Comparison of ENCODE assay signal across 13 cellular contexts in genomic region chr22:41410311-41410751, GRCh38. TPM values are rescaled to one million over a fixed set of nuclear protein-coding genes. Genes with fewer than 3 reads are reported as not detected.
A peak's percentile ranks its signal among the peaks of the same experiment; 100 is the strongest.
DNase-seq lines count a peak whose midpoint lies in the region; ATAC-seq, FAIRE-seq and TF ChIP-seq lines count a peak whose summit lies in the region.
"Had no signal": no experiment of that assay in that cellular context is flagged by ENCODE, and none has a peak within 500 bp of the region (broad histone marks: within the 10 kb centered on the region; RNA-seq: fewer than 3 reads in every experiment).

No MANE protein-coding gene starts in this region.

- in situ Hi-C loops in HepG2 (cut with HindIII; ENCODE audit: extremely low pct_ligation_motif_present, low pct_unique_long_range_greater_than_20kb) = no loop called here

- H3K4me1 ChIP-seq in HEK293 (ENCODE audit: control insufficient read depth, insufficient read depth, low read length) = peaks cover 6% of the 10 kb centered on the region; the same call in 1 of the 2 replicates
- peaks cover 14 to 47% of the 10 kb centered on the region in 2 donors for H3K4me1 ChIP-seq in ascending aorta
- H3K4me1 ChIP-seq in HepG2 (ENCODE audit: insufficient read depth, low read length) = peaks cover 55% of the 10 kb centered on the region
- peaks cover 57% of the 10 kb centered on the region for H3K4me1 ChIP-seq in stomach smooth muscle (ENCODE audit: control insufficient read depth, insufficient read depth, low read length)
- H3K4me1 ChIP-seq in PC-9 (replicated peaks; ENCODE audit: insufficient read depth) = peaks cover 22% of the 10 kb centered on the region

- POLR2A ChIA-PET in HEK293 (lab: Yijun Ruan, JAX) (interaction anchor here (0.6 to 1.5 kb wide), 4 partner anchors 10 to 179 kb away, joined by 3 to 6 read pairs (median 4); partner anchors contain the start of gene PMM1), HepG2 (lab: Yijun Ruan, JAX) (interaction anchor here (1.5 to 2.2 kb wide), 2 partner anchors 29 to 38 kb away, joined by 5 to 12 read pairs; partner anchors contain the start of gene TEF), PC-9 (lab: Charles Lee; ENCODE audit: unreplicated experiment) (no interaction called here)

- WGBS in HepG2 (ENCODE audit: low lambda C conversion rate) = 7% methylated on average over 3 of the region's 7 CpGs

- no peaks in the 10 kb centered on the region for H3K9me3 ChIP-seq in HEK293 (ENCODE audit: control insufficient read depth, insufficient read depth, low read depth, low read length)
- H3K9me3 ChIP-seq in ascending aorta = no peaks in the 10 kb centered on the region
- no peaks in the 10 kb centered on the region for H3K9me3 ChIP-seq in HepG2 (ENCODE audit: low read length)
- no peaks in the 10 kb centered on the region for H3K9me3 ChIP-seq in stomach smooth muscle (ENCODE audit: control insufficient read depth in 2 of 2, low read length in 2 of 2)
- H3K9me3 ChIP-seq in PC-9 (ENCODE audit: insufficient read depth, low read depth) = no peaks in the 10 kb centered on the region

- no peak overlapping the region for H3K9ac ChIP-seq in HepG2 (ENCODE audit: insufficient read depth, low read depth, low read length)
- H3K9ac ChIP-seq in stomach smooth muscle (ENCODE audit: low read length in 2 of 2) = peak overlapping the region; percentile 8 to 51

- H3K4me2 ChIP-seq in HepG2 (ENCODE audit: low read depth, low read length) = no peak overlapping the region; the same call in 1 of the 2 replicates
- H3K4me2 ChIP-seq in PC-9 = no peak overlapping the region

- CTCF ChIA-PET in HEK293 (lab: Yijun Ruan, JAX) (interaction anchor here (1.0 to 3.2 kb wide), 3 partner anchors 70 to 116 kb away, joined by 4 to 23 read pairs (median 7); no protein-coding TSS in a partner anchor), HepG2 (lab: Yijun Ruan, JAX; ENCODE audit: low intra/inter-chr PET ratio, low total read pairs) (no interaction called here), PC-9 (lab: Charles Lee) (interaction anchor here (0.6 to 0.8 kb wide), 2 partner anchors 107 to 639 kb away, joined by 3 to 7 read pairs; no protein-coding TSS in a partner anchor)

- FAIRE-seq in HepG2 (lab: Jason Lieb, UNC) = no peak
- FAIRE-seq: GM12878 had no signal

- TF ChIP-seq RAD21 in HepG2 (CRISPR knock-in tag; IDR thresholded peaks at IDR 0.05) = no peak

- no peak overlapping the region for H3K4me3 ChIP-seq in HEK293 (ENCODE audit: low read depth, low read length)
- no peak overlapping the region for H3K4me3 ChIP-seq in ascending aorta
- no peak overlapping the region for H3K4me3 ChIP-seq in HepG2 (replicated peaks in 1 of 3; ENCODE audit: insufficient read depth in 1 of 3, low read depth in 2 of 3, low read length in 3 of 3)
- no peak overlapping the region for H3K4me3 ChIP-seq in stomach smooth muscle (ENCODE audit: low read length in 2 of 2)
- H3K4me3 ChIP-seq in PC-9 = no peak overlapping the region
- H3K4me3 ChIP-seq: GM12878 had no signal

- H3K79me2 ChIP-seq in HepG2 (ENCODE audit: insufficient read depth, low read length) (peaks cover 10% of the 10 kb centered on the region), PC-9 (ENCODE audit: low read depth) (peaks cover 27% of the 10 kb centered on the region)

- H2AFZ ChIP-seq in HepG2 (ENCODE audit: low read length) (no peak overlapping the region), PC-9 (no peak overlapping the region)

- H3K27me3 ChIP-seq in ascending aorta = no peaks in the 10 kb centered on the region
- peaks cover 0 to 1% of the 10 kb centered on the region in 2 experiments; a peak in 2 of 5 replicates for H3K27me3 ChIP-seq in HepG2 (ENCODE audit: control insufficient read depth in 1 of 2, insufficient read depth in 2 of 2, low read length in 2 of 2)
- no peaks in the 10 kb centered on the region for H3K27me3 ChIP-seq in stomach smooth muscle (ENCODE audit: control insufficient read depth in 1 of 2, insufficient read depth in 2 of 2, low read length in 2 of 2)
- H3K27me3 ChIP-seq in PC-9 (ENCODE audit: insufficient read depth, low read depth) = no peaks in the 10 kb centered on the region

- H3F3A ChIP-seq in PC-9 (ENCODE audit: insufficient read depth, low read depth) = peaks cover 18% of the 10 kb centered on the region

- DNase-seq in ascending aorta (ENCODE audit: low spot score in 2 of 2) (peak; percentile 50 to 84), HepG2 (ENCODE audit: low spot score) (no peak), PC-9 (no peak), NCI-H226 (no peak), NCI-H774 (lab: John Stamatoyannopoulos, UW) (no peak)
- DNase-seq: NCI-H446 treated with DMSO at 0.1 percent for 48 hours; SHP77 treated with DMSO at 0.1 percent for 48 hours; stimulated activated CD4-positive, alpha-beta T cell treated with anti-CD3 and anti-CD28 coated beads, Interleukin-2, amount 100 ng/mL, for 24 hours had no signal

- no peaks in the 10 kb centered on the region for H3K9me2 ChIP-seq in PC-9 (ENCODE audit: insufficient read depth)

- no peaks in the 10 kb centered on the region for H4K20me1 ChIP-seq in HepG2 (ENCODE audit: insufficient read depth, low read length)
- no peaks in the 10 kb centered on the region for H4K20me1 ChIP-seq in PC-9 (ENCODE audit: insufficient read depth)

- TF ChIP-seq EP300 in HepG2 (IDR thresholded peaks at IDR 0.05; ENCODE audit: low read depth in 2 of 2, low read length in 2 of 2) (no peak), HepG2 (CRISPR knock-in tag; IDR thresholded peaks at IDR 0.05; ENCODE audit: borderline replicate concordance) (no peak)

- ATAC-seq in HepG2 = no peak
- no peak for ATAC-seq in GM21576 (IDR thresholded peaks at IDR 0.05; ENCODE audit: unreplicated experiment)
- ATAC-seq: activated CD4-positive, CD25-positive, alpha-beta regulatory T cell treated with anti-CD3 and anti-CD28 coated beads, Interleukin-2, amount 50 U/mL, for 24 hours; GM12878 had no signal

- H3K36me3 ChIP-seq in HEK293 (ENCODE audit: control insufficient read depth in 2 of 2, insufficient read depth in 1 of 2, low read length in 2 of 2) (peaks cover 0 to 1% of the 10 kb centered on the region in 2 experiments; a peak in 1 of 3 replicates), ascending aorta (no peaks in the 10 kb centered on the region), HepG2 (replicated peaks in 1 of 2; ENCODE audit: control insufficient read depth in 1 of 2, insufficient read depth in 2 of 2, low read length in 2 of 2) (no peaks in the 10 kb centered on the region), stomach smooth muscle (ENCODE audit: control insufficient read depth in 2 of 2, insufficient read depth in 2 of 2, low read length in 2 of 2) (no peaks in the 10 kb centered on the region), PC-9 (ENCODE audit: low read depth) (no peaks in the 10 kb centered on the region)

- TF ChIP-seq CTCF in HEK293 (tag by site-specific recombination; IDR thresholded peaks at IDR 0.05) (no peak), ascending aorta (IDR thresholded peaks at IDR 0.05) (no peak), HepG2 (CRISPR knock-in tag; IDR thresholded peaks at IDR 0.05) (no peak), PC-9 (conservative IDR thresholded peaks at IDR 0.05) (no peak)

- H3K27ac ChIP-seq in HEK293 (ENCODE audit: extremely low read depth, low read depth, low read length) = no peak overlapping the region
- peak overlapping the region; percentile 96 to 99 for H3K27ac ChIP-seq in ascending aorta
- no peak overlapping the region for H3K27ac ChIP-seq in HepG2 (ENCODE audit: extremely low read length, insufficient read depth, low read length)
- H3K27ac ChIP-seq in stomach smooth muscle (ENCODE audit: low read length) = peak overlapping the region; percentile 100
- no peak overlapping the region for H3K27ac ChIP-seq in PC-9

- no peak for TF ChIP-seq POLR2A in HepG2 (IDR thresholded peaks at IDR 0.05; ENCODE audit: insufficient read depth in 1 of 2, low read depth in 2 of 2, low read length in 2 of 2)

- intact Hi-C loops in ascending aorta (cut with DNase I) = loop anchor here (2.0 kb wide), 1 partner anchor 70 kb away; no protein-coding TSS in a partner anchor
- intact Hi-C loops in HepG2 (cut with micrococcal nuclease; ENCODE audit: unreplicated experiment) = no loop called here
- intact Hi-C loops in PC-9 (cut with micrococcal nuclease; ENCODE audit: unreplicated experiment) = no loop called here

- BruUV-seq in HepG2 (replicated peaks; lab: Mats Ljungman, UMichigan) = no TSS peak
- no TSS peak for BruUV-seq in PC-9 (replicated peaks; lab: Mats Ljungman, UMichigan)

RNA-seq across cellular contexts. Expression of gene TEF, which starts 28.6 kb away (rescaled TPM):
- 20.2 TPM for total RNA-seq in ascending aorta
- total RNA-seq in HepG2 (2016; rRNA removed; fragmentation: Illumina TruSeq; extraction: Trizol) = 7.6 and 8.2 TPM in 2 replicates
- total RNA-seq in HepG2 (2016; cell fraction: cytosol; rRNA removed; fragmentation: Illumina TruSeq; extraction: Trizol; ENCODE audit: low read depth) = 1.2 and 1.4 TPM in 2 replicates
- total RNA-seq in HepG2 (2016; cell fraction: insoluble cytoplasmic fraction; rRNA removed; fragmentation: Illumina TruSeq; extraction: Trizol) = 6.8 and 7.9 TPM in 2 replicates
- total RNA-seq in HepG2 (2016; cell fraction: membrane; rRNA removed; fragmentation: Illumina TruSeq; extraction: Trizol) = 4.4 and 4.7 TPM in 2 replicates
- 4.9 and 6.0 TPM in 2 replicates for total RNA-seq in HepG2 (2016; cell fraction: nucleus; rRNA removed; fragmentation: Illumina TruSeq; extraction: Trizol)
- polyA plus RNA-seq in HepG2 (2011; rRNA removed) = 11.2 and 13.9 TPM in 2 replicates
- polyA plus RNA-seq in HepG2 (2011; cell fraction: cytosol; rRNA removed) = 7.0 and 7.4 TPM in 2 replicates
- 11.3 and 13.2 TPM in 2 replicates for polyA plus RNA-seq in HepG2 (2011; cell fraction: nucleus; rRNA removed)
- polyA plus RNA-seq in HepG2 (2012) = 4.4 and 5.9 TPM in 2 replicates
- polyA plus RNA-seq in HepG2 (2016; cell fraction: cytosol; fragmentation: Illumina TruSeq; extraction: Trizol; ENCODE audit: low read depth) = 0.47 and 0.59 TPM in 2 replicates
- polyA plus RNA-seq in HepG2 (2016; cell fraction: insoluble cytoplasmic fraction; fragmentation: Illumina TruSeq; extraction: Trizol; ENCODE audit: low read depth) = 5.6 and 6.0 TPM in 2 replicates
- polyA plus RNA-seq in HepG2 (2016; cell fraction: membrane; fragmentation: Illumina TruSeq; extraction: Trizol; ENCODE audit: low read depth) = 2.1 and 2.3 TPM in 2 replicates
- 7.1 and 7.2 TPM in 2 replicates for polyA plus RNA-seq in HepG2 (2016; cell fraction: nucleus; fragmentation: Illumina TruSeq; extraction: Trizol; ENCODE audit: insufficient read depth, low read depth)
- 7.9 and 26.0 TPM in 2 replicates for polyA minus RNA-seq in HepG2 (2011; rRNA and poly(A)+ RNA removed; ENCODE audit: low replicate concordance)
- 7.2 and 7.3 TPM in 2 replicates for polyA minus RNA-seq in HepG2 (2011; cell fraction: cytosol; rRNA and poly(A)+ RNA removed)
- polyA minus RNA-seq in HepG2 (2011; cell fraction: nucleus; rRNA and poly(A)+ RNA removed) = 4.7 and 5.0 TPM in 2 replicates
- 19.4 and 28.2 TPM in 2 replicates for total RNA-seq in PC-9 (2021)

RNA-seq across cellular contexts. Expression of gene TOB2, which starts 36.3 kb away (rescaled TPM):
- total RNA-seq in ascending aorta (55.8 TPM), HepG2 (2016; rRNA removed; fragmentation: Illumina TruSeq; extraction: Trizol) (13.7 and 16.7 TPM in 2 replicates), PC-9 (2021) (50.0 and 57.4 TPM in 2 replicates)
- 2.7 and 2.9 TPM in 2 replicates for total RNA-seq in HepG2 (2016; cell fraction: cytosol; rRNA removed; fragmentation: Illumina TruSeq; extraction: Trizol; ENCODE audit: low read depth)
- 14.1 and 14.3 TPM in 2 replicates for total RNA-seq in HepG2 (2016; cell fraction: insoluble cytoplasmic fraction; rRNA removed; fragmentation: Illumina TruSeq; extraction: Trizol)
- total RNA-seq in HepG2 (2016; cell fraction: membrane; rRNA removed; fragmentation: Illumina TruSeq; extraction: Trizol) = 14.6 and 15.0 TPM in 2 replicates
- total RNA-seq in HepG2 (2016; cell fraction: nucleus; rRNA removed; fragmentation: Illumina TruSeq; extraction: Trizol) = 14.9 and 16.2 TPM in 2 replicates
- polyA plus RNA-seq in HepG2 (2011; rRNA removed) = 12.2 and 14.3 TPM in 2 replicates
- 9.6 and 10.9 TPM in 2 replicates for polyA plus RNA-seq in HepG2 (2011; cell fraction: cytosol; rRNA removed)
- polyA plus RNA-seq in HepG2 (2011; cell fraction: nucleus; rRNA removed) = 20.7 and 21.6 TPM in 2 replicates
- 12.6 and 16.8 TPM in 2 replicates for polyA plus RNA-seq in HepG2 (2012)
- 2.0 TPM in 2 replicates for polyA plus RNA-seq in HepG2 (2016; cell fraction: cytosol; fragmentation: Illumina TruSeq; extraction: Trizol; ENCODE audit: low read depth)
- 19.1 and 21.8 TPM in 2 replicates for polyA plus RNA-seq in HepG2 (2016; cell fraction: insoluble cytoplasmic fraction; fragmentation: Illumina TruSeq; extraction: Trizol; ENCODE audit: low read depth)
- 8.7 and 9.6 TPM in 2 replicates for polyA plus RNA-seq in HepG2 (2016; cell fraction: membrane; fragmentation: Illumina TruSeq; extraction: Trizol; ENCODE audit: low read depth)
- 31.0 and 32.7 TPM in 2 replicates for polyA plus RNA-seq in HepG2 (2016; cell fraction: nucleus; fragmentation: Illumina TruSeq; extraction: Trizol; ENCODE audit: insufficient read depth, low read depth)
- 15.4 and 25.4 TPM in 2 replicates for polyA minus RNA-seq in HepG2 (2011; rRNA and poly(A)+ RNA removed; ENCODE audit: low replicate concordance)
- polyA minus RNA-seq in HepG2 (2011; cell fraction: cytosol; rRNA and poly(A)+ RNA removed) = 14.9 TPM in 2 replicates
- 8.5 and 10.2 TPM in 2 replicates for polyA minus RNA-seq in HepG2 (2011; cell fraction: nucleus; rRNA and poly(A)+ RNA removed)

RNA-seq across cellular contexts. Expression of gene PHF5A, which starts 58.2 kb away (rescaled TPM):
- 4.8 TPM for total RNA-seq in ascending aorta
- total RNA-seq in HepG2 (2016; rRNA removed; fragmentation: Illumina TruSeq; extraction: Trizol) = 105 and 154 TPM in 2 replicates
- 34.8 TPM in 2 replicates for total RNA-seq in HepG2 (2016; cell fraction: cytosol; rRNA removed; fragmentation: Illumina TruSeq; extraction: Trizol; ENCODE audit: low read depth)
- 107 and 165 TPM in 2 replicates for total RNA-seq in HepG2 (2016; cell fraction: insoluble cytoplasmic fraction; rRNA removed; fragmentation: Illumina TruSeq; extraction: Trizol)
- total RNA-seq in HepG2 (2016; cell fraction: membrane; rRNA removed; fragmentation: Illumina TruSeq; extraction: Trizol) = 55.9 and 58.9 TPM in 2 replicates
- total RNA-seq in HepG2 (2016; cell fraction: nucleus; rRNA removed; fragmentation: Illumina TruSeq; extraction: Trizol) = 38.4 and 43.4 TPM in 2 replicates
- polyA plus RNA-seq in HepG2 (2011; rRNA removed) = 50.7 and 56.6 TPM in 2 replicates
- 43.0 and 50.6 TPM in 2 replicates for polyA plus RNA-seq in HepG2 (2011; cell fraction: cytosol; rRNA removed)
- polyA plus RNA-seq in HepG2 (2011; cell fraction: nucleus; rRNA removed) = 14.8 and 17.9 TPM in 2 replicates
- polyA plus RNA-seq in HepG2 (2012) = 42.0 and 46.3 TPM in 2 replicates
- 22.7 and 24.1 TPM in 2 replicates for polyA plus RNA-seq in HepG2 (2016; cell fraction: cytosol; fragmentation: Illumina TruSeq; extraction: Trizol; ENCODE audit: low read depth)
- 141 and 153 TPM in 2 replicates for polyA plus RNA-seq in HepG2 (2016; cell fraction: insoluble cytoplasmic fraction; fragmentation: Illumina TruSeq; extraction: Trizol; ENCODE audit: low read depth)
- polyA plus RNA-seq in HepG2 (2016; cell fraction: membrane; fragmentation: Illumina TruSeq; extraction: Trizol; ENCODE audit: low read depth) = 38.6 and 42.2 TPM in 2 replicates
- polyA plus RNA-seq in HepG2 (2016; cell fraction: nucleus; fragmentation: Illumina TruSeq; extraction: Trizol; ENCODE audit: insufficient read depth, low read depth) = 44.4 and 50.2 TPM in 2 replicates
- polyA minus RNA-seq in HepG2 (2011; rRNA and poly(A)+ RNA removed; ENCODE audit: low replicate concordance) = 22.2 and 41.1 TPM in 2 replicates
- 11.8 and 12.4 TPM in 2 replicates for polyA minus RNA-seq in HepG2 (2011; cell fraction: cytosol; rRNA and poly(A)+ RNA removed)
- 14.3 and 15.1 TPM in 2 replicates for polyA minus RNA-seq in HepG2 (2011; cell fraction: nucleus; rRNA and poly(A)+ RNA removed)
- total RNA-seq in PC-9 (2021) = 49.1 and 62.9 TPM in 2 replicates

RNA-seq across cellular contexts. Expression of gene ACO2, which starts 58.6 kb away (rescaled TPM):
- total RNA-seq in ascending aorta = 81.1 TPM
- total RNA-seq in HepG2 (2016; rRNA removed; fragmentation: Illumina TruSeq; extraction: Trizol) = 39.3 and 45.6 TPM in 2 replicates
- 34.7 and 46.3 TPM in 2 replicates for total RNA-seq in HepG2 (2016; cell fraction: cytosol; rRNA removed; fragmentation: Illumina TruSeq; extraction: Trizol; ENCODE audit: low read depth)
- 35.3 and 49.1 TPM in 2 replicates for total RNA-seq in HepG2 (2016; cell fraction: insoluble cytoplasmic fraction; rRNA removed; fragmentation: Illumina TruSeq; extraction: Trizol)
- total RNA-seq in HepG2 (2016; cell fraction: membrane; rRNA removed; fragmentation: Illumina TruSeq; extraction: Trizol) = 68.4 and 83.2 TPM in 2 replicates
- total RNA-seq in HepG2 (2016; cell fraction: nucleus; rRNA removed; fragmentation: Illumina TruSeq; extraction: Trizol) = 37.1 and 37.3 TPM in 2 replicates
- 19.2 and 19.4 TPM in 2 replicates for polyA plus RNA-seq in HepG2 (2011; rRNA removed)
- polyA plus RNA-seq in HepG2 (2011; cell fraction: cytosol; rRNA removed) = 34.8 and 36.5 TPM in 2 replicates
- polyA plus RNA-seq in HepG2 (2011; cell fraction: nucleus; rRNA removed) = 61.6 and 75.9 TPM in 2 replicates
- polyA plus RNA-seq in HepG2 (2012) = 57.9 and 62.9 TPM in 2 replicates
- polyA plus RNA-seq in HepG2 (2016; cell fraction: cytosol; fragmentation: Illumina TruSeq; extraction: Trizol; ENCODE audit: low read depth) = 61.5 and 78.5 TPM in 2 replicates
- polyA plus RNA-seq in HepG2 (2016; cell fraction: insoluble cytoplasmic fraction; fragmentation: Illumina TruSeq; extraction: Trizol; ENCODE audit: low read depth) = 39.9 and 50.2 TPM in 2 replicates
- polyA plus RNA-seq in HepG2 (2016; cell fraction: membrane; fragmentation: Illumina TruSeq; extraction: Trizol; ENCODE audit: low read depth) = 77.9 and 110 TPM in 2 replicates
- polyA plus RNA-seq in HepG2 (2016; cell fraction: nucleus; fragmentation: Illumina TruSeq; extraction: Trizol; ENCODE audit: insufficient read depth, low read depth) = 51.9 and 54.4 TPM in 2 replicates
- 18.9 and 35.9 TPM in 2 replicates for polyA minus RNA-seq in HepG2 (2011; rRNA and poly(A)+ RNA removed; ENCODE audit: low replicate concordance)
- 31.6 and 35.4 TPM in 2 replicates for polyA minus RNA-seq in HepG2 (2011; cell fraction: cytosol; rRNA and poly(A)+ RNA removed)
- polyA minus RNA-seq in HepG2 (2011; cell fraction: nucleus; rRNA and poly(A)+ RNA removed) = 29.2 and 32.8 TPM in 2 replicates
- total RNA-seq in PC-9 (2021) = 76.7 and 80.0 TPM in 2 replicates

Comparison
In these comparisons a context has a peak if more than half of its experiments do, and no peak if none do; other contexts are left out.
1. H3K27ac ChIP-seq: peak in ascending aorta (2 of 2) and stomach smooth muscle (single experiment); none in HEK293 (single experiment), HepG2 (single experiment) and PC-9 (single experiment).
2. DNase-seq: peak in ascending aorta (2 of 2); none in HepG2 (single experiment), PC-9 (0 of 2), NCI-H226 (single experiment) and NCI-H774 (single experiment).
3. Of the 63 proteins assayed by ChIP-seq in both HepG2 and HEK293: peak only in HepG2: none; only in HEK293: ATF2; in both: none; in neither: 62.